In the genomic region with DNA sequence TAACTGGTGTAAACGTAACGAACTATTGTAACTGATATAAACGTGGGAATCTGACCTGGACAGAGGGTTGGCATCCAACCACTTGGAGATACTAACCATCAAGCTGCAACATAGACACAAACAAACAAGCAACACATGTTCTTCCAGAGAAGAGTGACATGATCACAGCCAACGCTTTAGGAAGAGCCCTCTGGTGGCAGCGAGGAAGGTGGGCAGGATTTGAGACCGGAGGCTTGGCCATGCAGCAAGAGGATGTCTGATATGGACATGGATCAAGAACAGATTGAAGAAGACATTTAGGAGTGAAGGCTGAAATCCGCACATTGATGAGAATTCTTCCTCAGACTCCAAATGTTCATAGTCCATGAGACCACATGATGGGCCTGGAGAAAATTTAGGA, we compare ENCODE assay signal across 7 cellular contexts. TPM values are rescaled to one million over a fixed set of nuclear protein-coding genes. Genes with fewer than 3 reads are reported as not detected.
A peak's percentile ranks its signal among the peaks of the same experiment; 100 is the strongest.
DNase-seq lines count a peak whose midpoint lies in the region; TF ChIP-seq lines count a peak whose summit lies in the region.

No MANE protein-coding gene starts in this region.

- DNase-seq in NCI-H1694 treated with DMSO at 0.1 percent for 48 hours (lab: John Stamatoyannopoulos, UW) (peak; percentile 47), choroid plexus epithelial cell (ENCODE audit: low read depth) (peak; percentile 81), myocyte (ENCODE audit: low read depth) (peak; percentile 74), activated gamma-delta T cell (lab: John Stamatoyannopoulos, UW) (no peak), germinal center (ENCODE audit: low spot score) (no peak), glomerular visceral epithelial cell (ENCODE audit: extremely low spot score) (no peak)

- peak; percentile 56 for TF ChIP-seq CTCF in GM12872 (IDR thresholded peaks at IDR 0.05; ENCODE audit: insufficient read depth, low read depth, low read length)
- TF ChIP-seq CTCF in choroid plexus epithelial cell (conservative IDR thresholded peaks at IDR 0.05; ENCODE audit: low read depth, low read length), result peak; percentile 94

- H3K4me3 ChIP-seq in choroid plexus epithelial cell (ENCODE audit: low read depth, low read length), result no peak overlapping the region

RNA-seq across cellular contexts. Expression of a gene that starts 40.3 kb away (rescaled TPM):
- total RNA-seq in myocyte, result 15.0 and 18.0 TPM in 2 replicates
- 16.6 TPM for polyA plus RNA-seq in myocyte (2012)

Comparison
In these comparisons a context has a peak if more than half of its experiments do, and no peak if none do; other contexts are left out.
1. DNase-seq: peak in NCI-H1694 treated with DMSO at 0.1 percent for 48 hours (single experiment), choroid plexus epithelial cell (single experiment) and myocyte (single experiment); none in activated gamma-delta T cell (single experiment), germinal center (single experiment) and glomerular visceral epithelial cell (single experiment).